8 cellular contexts compared by ENCODE assay signal in genomic region chr13:19959831-19960672, GRCh38. TPM values are rescaled to one million over a fixed set of nuclear protein-coding genes. Genes with fewer than 3 reads are reported as not detected.
DNase-seq lines count a peak whose midpoint lies in the region; ATAC-seq and TF ChIP-seq lines count a peak whose summit lies in the region.

No MANE protein-coding gene starts in this region.

- H3K9me3 Mint-ChIP-seq in GM23338 (peaks cover 4% of the 10 kb centered on the region), nephron progenitor cell (peaks cover 15% of the 10 kb centered on the region)
- H3K9me3 Mint-ChIP-seq in activated T-helper 2 cell treated with anti-CD3 and anti-CD28 coated beads, Interferon-gamma antibody, Interleukin-2, Interleukin-4, amounts not matched to agents 10 μg/mL and 5 μg/mL and 100 μg/mL, durations not matched to agents 14 hours and 24 hours and 36 hours, result no peaks in the 10 kb centered on the region
- H3K9me3 Mint-ChIP-seq in stimulated activated naive CD8-positive, alpha-beta T cell treated with anti-CD3 and anti-CD28 coated beads, Interleukin-15, Interleukin-2, amounts not matched to agents 100 ng/mL and 50 ng/mL, for 24 hours, result no peaks in the 10 kb centered on the region

- H3K4me3 ChIP-seq in GM23338 (peak overlapping the region; percentile 68), fibroblast of pulmonary artery (replicated peaks; ENCODE audit: low read depth, low read length) (peak overlapping the region; percentile 67)

- peaks cover 38% of the 10 kb centered on the region for H4K20me1 ChIP-seq in GM23338 (replicated peaks; ENCODE audit: insufficient read depth)

- H3K27me3 ChIP-seq in GM23338 (ENCODE audit: insufficient read depth), result no peaks in the 10 kb centered on the region

- ATAC-seq in GM23338, result peak; percentile 56

- H3K27ac ChIP-seq in GM23338 (ENCODE audit: low read depth), result peak overlapping the region; percentile 98

- H3F3A ChIP-seq in GM23338 (replicated peaks; ENCODE audit: low read depth), result peaks cover 3% of the 10 kb centered on the region; the same call in 1 of the 2 replicates

- peak; percentile 63 to 70 for TF ChIP-seq CTCF in GM23338 (conservative IDR thresholded peaks at IDR 0.05; ENCODE audit: low read depth in 2 of 2)
- peak; percentile 68 for TF ChIP-seq CTCF in LNCAP (IDR thresholded peaks at IDR 0.05)
- TF ChIP-seq CTCF in fibroblast of pulmonary artery (IDR thresholded peaks at IDR 0.05; ENCODE audit: low read length, missing control alignments), result peak; percentile 95
- peak; percentile 80 for TF ChIP-seq CTCF in nephron progenitor cell (IDR thresholded peaks at IDR 0.05)

- H3K79me2 ChIP-seq in GM23338 (replicated peaks; ENCODE audit: insufficient read depth), result peaks cover 57% of the 10 kb centered on the region

- H3K36me3 Mint-ChIP-seq in GM23338 (ENCODE audit: low read depth) (peaks cover 47% of the 10 kb centered on the region), nephron progenitor cell (ENCODE audit: low read depth) (peaks cover 39% of the 10 kb centered on the region)
- peaks cover 27% of the 10 kb centered on the region for H3K36me3 Mint-ChIP-seq in activated T-helper 2 cell treated with anti-CD3 and anti-CD28 coated beads, Interferon-gamma antibody, Interleukin-2, Interleukin-4, amounts not matched to agents 10 μg/mL and 5 μg/mL and 100 μg/mL, durations not matched to agents 14 hours and 24 hours and 36 hours (ENCODE audit: low read depth)
- H3K36me3 Mint-ChIP-seq in stimulated activated naive CD8-positive, alpha-beta T cell treated with anti-CD3 and anti-CD28 coated beads, Interleukin-15, Interleukin-2, amounts not matched to agents 100 ng/mL and 50 ng/mL, for 24 hours (ENCODE audit: low read depth), result peaks cover 16% of the 10 kb centered on the region

- H3K27me3 Mint-ChIP-seq in GM23338 (ENCODE audit: insufficient read depth, low read depth, poor library complexity), result peaks cover 6% of the 10 kb centered on the region
- peaks cover 3% of the 10 kb centered on the region for H3K27me3 Mint-ChIP-seq in activated T-helper 2 cell treated with anti-CD3 and anti-CD28 coated beads, Interferon-gamma antibody, Interleukin-2, Interleukin-4, amounts not matched to agents 10 μg/mL and 5 μg/mL and 100 μg/mL, durations not matched to agents 14 hours and 24 hours and 36 hours (ENCODE audit: low read depth)
- H3K27me3 Mint-ChIP-seq in nephron progenitor cell (ENCODE audit: low read depth, poor library complexity), result no peaks in the 10 kb centered on the region
- H3K27me3 Mint-ChIP-seq in stimulated activated naive CD8-positive, alpha-beta T cell treated with anti-CD3 and anti-CD28 coated beads, Interleukin-15, Interleukin-2, amounts not matched to agents 100 ng/mL and 50 ng/mL, for 24 hours, result no peaks in the 10 kb centered on the region

- DNase-seq in ELF-1 (ENCODE audit: low read depth, low spot score), result peak; percentile 96
- DNase-seq in GM23338 (ENCODE audit: low spot score), result peak; percentile 94
- peak; percentile 89 for DNase-seq in RPMI8226
- DNase-seq in activated T-helper 2 cell treated with anti-CD3 and anti-CD28 coated beads, Interferon-gamma antibody, Interleukin-2, Interleukin-4, amounts not matched to agents 10 μg/mL and 5 μg/mL and 100 μg/mL, durations not matched to agents 14 hours and 24 hours and 36 hours (ENCODE audit: low spot score), result peak; percentile 79
- DNase-seq in fibroblast of pulmonary artery (ENCODE audit: low read depth), result peak; percentile 93
- peak; percentile 77 for DNase-seq in nephron progenitor cell

- peak overlapping the region; percentile 97 for H3K4me3 Mint-ChIP-seq in GM23338
- H3K4me3 Mint-ChIP-seq in activated T-helper 2 cell treated with anti-CD3 and anti-CD28 coated beads, Interferon-gamma antibody, Interleukin-2, Interleukin-4, amounts not matched to agents 10 μg/mL and 5 μg/mL and 100 μg/mL, durations not matched to agents 14 hours and 24 hours and 36 hours (ENCODE audit: low read depth), result peak overlapping the region; percentile 95
- H3K4me3 Mint-ChIP-seq in nephron progenitor cell, result peak overlapping the region; percentile 96
- H3K4me3 Mint-ChIP-seq in stimulated activated naive CD8-positive, alpha-beta T cell treated with anti-CD3 and anti-CD28 coated beads, Interleukin-15, Interleukin-2, amounts not matched to agents 100 ng/mL and 50 ng/mL, for 24 hours, result peak overlapping the region; percentile 92

- H3K4me1 Mint-ChIP-seq in GM23338 (peaks cover 18% of the 10 kb centered on the region), nephron progenitor cell (peaks cover 21% of the 10 kb centered on the region)
- peaks cover 28% of the 10 kb centered on the region for H3K4me1 Mint-ChIP-seq in activated T-helper 2 cell treated with anti-CD3 and anti-CD28 coated beads, Interferon-gamma antibody, Interleukin-2, Interleukin-4, amounts not matched to agents 10 μg/mL and 5 μg/mL and 100 μg/mL, durations not matched to agents 14 hours and 24 hours and 36 hours (ENCODE audit: low read depth)
- H3K4me1 Mint-ChIP-seq in stimulated activated naive CD8-positive, alpha-beta T cell treated with anti-CD3 and anti-CD28 coated beads, Interleukin-15, Interleukin-2, amounts not matched to agents 100 ng/mL and 50 ng/mL, for 24 hours (ENCODE audit: low read depth), result peaks cover 47% of the 10 kb centered on the region

- intact Hi-C loops in activated T-helper 2 cell treated with anti-CD3 and anti-CD28 coated beads, Interferon-gamma antibody, Interleukin-2, Interleukin-4, amounts not matched to agents 10 μg/mL and 5 μg/mL and 100 μg/mL, durations not matched to agents 14 hours and 24 hours and 36 hours (cut with micrococcal nuclease), result loop anchor here (1.0 to 5.0 kb wide), 7 partner anchors 96 to 942 kb away; partner anchors contain the start of genes MPHOSPH8 and XPO4

- H2AFZ ChIP-seq in GM23338, result no peak overlapping the region

- peaks cover 18% of the 10 kb centered on the region for H3K4me1 ChIP-seq in GM23338 (ENCODE audit: insufficient read depth)

- H3K36me3 ChIP-seq in GM23338 (ENCODE audit: insufficient read depth), result peaks cover 10% of the 10 kb centered on the region

- peak overlapping the region; percentile 97 for H3K27ac Mint-ChIP-seq in GM23338
- peak overlapping the region; percentile 98 for H3K27ac Mint-ChIP-seq in activated T-helper 2 cell treated with anti-CD3 and anti-CD28 coated beads, Interferon-gamma antibody, Interleukin-2, Interleukin-4, amounts not matched to agents 10 μg/mL and 5 μg/mL and 100 μg/mL, durations not matched to agents 14 hours and 24 hours and 36 hours
- peak overlapping the region; percentile 98 for H3K27ac Mint-ChIP-seq in nephron progenitor cell
- peak overlapping the region; percentile 93 for H3K27ac Mint-ChIP-seq in stimulated activated naive CD8-positive, alpha-beta T cell treated with anti-CD3 and anti-CD28 coated beads, Interleukin-15, Interleukin-2, amounts not matched to agents 100 ng/mL and 50 ng/mL, for 24 hours

- H3K9me2 ChIP-seq in GM23338 (ENCODE audit: insufficient read depth), result no peaks in the 10 kb centered on the region

- peak overlapping the region; percentile 86 for H3K4me2 ChIP-seq in GM23338

TF ChIP-seq in GM23338, 12 proteins besides CTCF, POLR2A, EP300 and RAD21 (continues in another document):
- TF ChIP-seq ZNF114 (CRISPR knock-in tag; IDR thresholded peaks at IDR 0.05), result no peak
- TF ChIP-seq POLR2AphosphoS5 (IDR thresholded peaks at IDR 0.05; ENCODE audit: low read depth), result peak; percentile 52
- no peak for TF ChIP-seq EZH2phosphoT487 (IDR thresholded peaks at IDR 0.05; ENCODE audit: unreplicated experiment)
- TF ChIP-seq NANOG (IDR thresholded peaks at IDR 0.05; ENCODE audit: borderline replicate concordance), result no peak
- TF ChIP-seq ETS1 (IDR thresholded peaks at IDR 0.05), result no peak
- no peak for TF ChIP-seq REST (IDR thresholded peaks at IDR 0.05; ENCODE audit: unreplicated experiment)

RNA-seq across cellular contexts. Expression of gene ZMYM2, which starts 1.5 kb away (rescaled TPM):
- total RNA-seq in GM23338 (2014; rRNA removed; shearing (Covaris generic)), result 153 and 159 TPM in 2 replicates
- 63.6 and 87.9 TPM in 2 replicates for polyA plus RNA-seq in GM23338 (2016; fragmentation: Nextera tagmentation; extraction: Ambion mirVana)
- total RNA-seq in activated T-helper 2 cell treated with anti-CD3 and anti-CD28 coated beads, Interferon-gamma antibody, Interleukin-2, Interleukin-4, amounts not matched to agents 10 μg/mL and 5 μg/mL and 100 μg/mL, durations not matched to agents 14 hours and 24 hours and 36 hours, result 73.2 and 74.6 TPM in 2 replicates

Comparison
In these comparisons a context has a peak if more than half of its experiments do, and no peak if none do; other contexts are left out.
1. Peak in every context shown above with its lines: DNase-seq, ATAC-seq, H3K4me3 ChIP-seq and H3K27ac ChIP-seq.